In the genomic region with DNA sequence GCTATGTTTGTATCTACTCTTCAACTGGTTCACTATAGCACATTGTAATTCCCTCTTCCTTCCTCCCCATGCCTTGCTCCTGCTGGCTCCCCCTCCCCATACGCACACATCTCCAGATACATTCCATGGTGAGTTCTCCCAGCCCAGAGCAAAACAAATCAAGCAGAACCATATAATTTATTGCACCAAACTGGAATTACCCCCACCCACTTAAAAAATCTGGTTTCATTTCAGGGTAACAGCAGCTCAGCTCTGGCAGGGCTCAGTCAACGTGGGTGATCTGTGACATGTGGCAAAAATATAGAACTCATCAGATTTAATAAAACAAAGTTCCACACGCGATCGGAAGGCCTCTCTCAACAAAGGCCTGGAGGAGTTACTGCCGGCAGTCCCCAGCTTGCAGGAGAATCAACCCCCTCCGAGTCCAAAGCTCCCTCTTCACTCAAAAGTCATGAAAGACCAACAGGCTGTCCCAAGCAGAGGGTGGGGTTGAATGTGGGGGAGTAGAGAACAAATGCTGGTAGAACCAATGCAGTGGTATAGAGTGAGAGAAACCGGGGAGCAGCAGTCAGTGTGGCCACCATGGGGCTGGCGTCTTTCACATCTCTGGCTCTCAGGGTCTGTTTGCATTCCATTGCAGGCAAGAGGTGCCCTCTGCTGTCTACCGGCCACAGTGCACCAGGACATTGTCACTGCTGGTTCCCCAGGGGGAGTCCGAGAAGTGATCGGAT, we compare ENCODE assay signal across 7 cellular contexts.
DNase-seq lines count a peak whose midpoint lies in the region; ATAC-seq, FAIRE-seq and TF ChIP-seq lines count a peak whose summit lies in the region.

No MANE protein-coding gene starts in this region.

- H3K4me1 Mint-ChIP-seq in natural killer cell treated with Interleukin-12 subunit alpha and Interleukin-12 subunit beta and Interleukin-15 and Interleukin-18, amount 100 ng/mL, for 72 hours (ENCODE audit: low read depth in 2 of 2): no peaks in the 10 kb centered on the region

- H3K27me3 ChIP-seq in GM12878 (replicated peaks in 1 of 2; ENCODE audit: control insufficient read depth in 2 of 2, insufficient read depth in 2 of 2, low read length in 1 of 2): no peaks in the 10 kb centered on the region

- in situ Hi-C loops in GM12878 (cut with MboI): loop anchor here (10.0 kb wide), 1 partner anchor 702 kb away; no protein-coding TSS in a partner anchor

- peaks cover 12% of the 10 kb centered on the region for H3K9me3 Mint-ChIP-seq in natural killer cell treated with Interleukin-12 subunit alpha and Interleukin-12 subunit beta and Interleukin-15 and Interleukin-18, amount 100 ng/mL, for 72 hours

- CTCF ChIA-PET in GM12878 (lab: Yijun Ruan, JAX): interaction anchor here (0.8 to 5.4 kb wide), 6 partner anchors 9 to 704 kb away, joined by 3 to 24 read pairs (median 4); no protein-coding TSS in a partner anchor

- no peak for TF ChIP-seq EP300 in GM12878 (IDR thresholded peaks at IDR 0.05; ENCODE audit: borderline replicate concordance in 1 of 2, control insufficient read depth in 1 of 2, low read depth in 2 of 2, low read length in 2 of 2)

- BruUV-seq in GM12878 (replicated peaks; lab: Mats Ljungman, UMichigan): no TSS peak

- peak; percentile 51 to 70 (median 51); a peak in 5 of 6 replicates for TF ChIP-seq CTCF in GM12878 (IDR thresholded peaks at IDR 0.05 in 2 of 3, conservative IDR thresholded peaks at IDR 0.05 in 1 of 3; ENCODE audit: control insufficient read depth in 2 of 3, extremely low read depth in 1 of 3, insufficient read depth in 1 of 3, low read depth in 3 of 3, low read length in 3 of 3)

- DNase-seq in GDM1 (lab: John Stamatoyannopoulos, UW) (peak; percentile 5), LoVo (ENCODE audit: low spot score) (peak; percentile 45), GM12878 (ENCODE audit: low read depth, low spot score) (no peak), islet precursor cell (peak; percentile 87), ureter (ENCODE audit: low spot score) (peak; percentile 78)
- DNase-seq in natural killer cell treated with Interleukin-12 subunit alpha and Interleukin-12 subunit beta and Interleukin-15 and Interleukin-18, amount 100 ng/mL, for 72 hours (ENCODE audit: low spot score): no peak

- H3K4me3 Mint-ChIP-seq in natural killer cell treated with Interleukin-12 subunit alpha and Interleukin-12 subunit beta and Interleukin-15 and Interleukin-18, amount 100 ng/mL, for 72 hours: no peak overlapping the region

- no peak overlapping the region for H3K9ac ChIP-seq in GM12878 (ENCODE audit: control insufficient read depth, insufficient read depth, low read length)

- H2AFZ ChIP-seq in GM12878 (ENCODE audit: control insufficient read depth, low read depth, low read length): no peak overlapping the region

- no peak overlapping the region for H3K27ac Mint-ChIP-seq in natural killer cell treated with Interleukin-12 subunit alpha and Interleukin-12 subunit beta and Interleukin-15 and Interleukin-18, amount 100 ng/mL, for 72 hours

- POLR2A ChIA-PET in GM12878 (lab: Charles Lee): no interaction called here

- no peak overlapping the region for H3K4me3 ChIP-seq in GM12878

- RAD21 ChIA-PET in GM12878 (lab: Charles Lee; ENCODE audit: unreplicated experiment): interaction anchor here (1.0 to 1.7 kb wide), 2 partner anchors 700 to 704 kb away, joined by 3 to 7 read pairs; no protein-coding TSS in a partner anchor

- H4K20me1 ChIP-seq in GM12878 (ENCODE audit: control insufficient read depth, insufficient read depth): no peaks in the 10 kb centered on the region

- H3K4me2 ChIP-seq in GM12878 (ENCODE audit: control insufficient read depth, insufficient read depth): no peak overlapping the region

- SMC1A ChIA-PET in GM12878 (lab: Charles Lee; ENCODE audit: uncharacterized antibody, unreplicated experiment): interaction anchor here (0.8 to 2.0 kb wide), 7 partner anchors 25 to 899 kb away, joined by 3 to 5 read pairs (median 4); partner anchors contain the start of gene CEP162

- intact Hi-C loops in GM12878 (cut with micrococcal nuclease; ENCODE audit: unreplicated experiment): loop anchor here (1.0 to 10.0 kb wide), 3 partner anchors 197 to 842 kb away; no protein-coding TSS in a partner anchor

- ATAC-seq in GM21390 (IDR thresholded peaks at IDR 0.05; ENCODE audit: unreplicated experiment): peak; percentile 84
- ATAC-seq in GM12878: peak; percentile 97
- ATAC-seq in natural killer cell treated with Interleukin-12 subunit alpha and Interleukin-12 subunit beta and Interleukin-15 and Interleukin-18, amount 100 ng/mL, for 72 hours: no peak

- FAIRE-seq in GM12878 (lab: Jason Lieb, UNC): no peak

- H3K4me1 ChIP-seq in GM12878 (ENCODE audit: control insufficient read depth, insufficient read depth, low read length): no peaks in the 10 kb centered on the region

- no peaks in the 10 kb centered on the region for H3K9me3 ChIP-seq in GM12878 (replicated peaks; ENCODE audit: control insufficient read depth, insufficient read depth, low read length)

- no peak for TF ChIP-seq POLR2A in GM12878 (IDR thresholded peaks at IDR 0.05; ENCODE audit: low read depth, low read length)

- WGBS in GM12878 (ENCODE audit: insufficient coverage, insufficient replicate concordance, low lambda C conversion rate, missing lambda C conversion rate): 21% methylated on average over 12 of the region's 12 CpGs

- H3K79me2 ChIP-seq in GM12878 (ENCODE audit: control insufficient read depth, insufficient read depth, low read length): no peaks in the 10 kb centered on the region

- no peaks in the 10 kb centered on the region for H3K36me3 Mint-ChIP-seq in natural killer cell treated with Interleukin-12 subunit alpha and Interleukin-12 subunit beta and Interleukin-15 and Interleukin-18, amount 100 ng/mL, for 72 hours

- no peaks in the 10 kb centered on the region for H3K36me3 ChIP-seq in GM12878 (ENCODE audit: control insufficient read depth in 2 of 2, insufficient read depth in 2 of 2, low read length in 1 of 2)

- TF ChIP-seq RAD21 in GM12878 (IDR thresholded peaks at IDR 0.05; ENCODE audit: insufficient read depth, low read depth, low read length): peak; percentile 59

- no peaks in the 10 kb centered on the region for H3K27me3 Mint-ChIP-seq in natural killer cell treated with Interleukin-12 subunit alpha and Interleukin-12 subunit beta and Interleukin-15 and Interleukin-18, amount 100 ng/mL, for 72 hours

- no peak overlapping the region for H3K27ac ChIP-seq in GM12878 (ENCODE audit: control insufficient read depth, insufficient read depth)

TF ChIP-seq in GM12878, 131 proteins besides CTCF, POLR2A, EP300 and RAD21:
- TF ChIP-seq SMC3 (IDR thresholded peaks at IDR 0.05; ENCODE audit: borderline replicate concordance, low read length) (peak; percentile 44; the same call in 1 of the 2 replicates), SMARCA5 (IDR thresholded peaks at IDR 0.05) (0 out of 2 replicates have a peak, but pooled peaks have one; percentile 35), SPI1 (IDR thresholded peaks at IDR 0.05; ENCODE audit: borderline replicate concordance, insufficient read depth, low read depth, low read length) (no peak)

Comparison
In these comparisons a context has a peak if more than half of its experiments do, and no peak if none do; other contexts are left out.
1. DNase-seq: peak in GDM1 (single experiment), LoVo (single experiment), islet precursor cell (single experiment) and ureter (single experiment); none in GM12878 (single experiment) and natural killer cell treated with Interleukin-12 subunit alpha and Interleukin-12 subunit beta and Interleukin-15 and Interleukin-18, amount 100 ng/mL, for 72 hours (single experiment).
2. ATAC-seq: peak in GM21390 (single experiment) and GM12878 (single experiment); none in natural killer cell treated with Interleukin-12 subunit alpha and Interleukin-12 subunit beta and Interleukin-15 and Interleukin-18, amount 100 ng/mL, for 72 hours (0 of 2).